In genomic region chr3:153595186-153595815, GRCh38 we compare ENCODE assay signal across 8 cellular contexts.
DNase-seq lines count a peak whose midpoint lies in the region; ATAC-seq and TF ChIP-seq lines count a peak whose summit lies in the region.

No MANE protein-coding gene starts in this region.

- peak; percentile 52 for DNase-seq in NCI-H1105 treated with DMSO at 0.1 percent for 48 hours (lab: John Stamatoyannopoulos, UW)
- no peak for DNase-seq in breast epithelium (ENCODE audit: low spot score in 2 of 2)
- DNase-seq in mesenchymal stem cell = peak; percentile 45
- no peak for DNase-seq in activated naive CD4-positive, alpha-beta T cell treated with anti-CD3 and anti-CD28 coated beads, Interleukin-2, amount 10 ng/mL, durations not matched to agents 7 days and 5 days
- no peak for DNase-seq in DMS114 treated with DMSO at 0.1 percent for 48 hours (lab: John Stamatoyannopoulos, UW; ENCODE audit: unreplicated experiment)

- no peak overlapping the region for H3K4me2 ChIP-seq in mesenchymal stem cell (ENCODE audit: low read length, poor library complexity, severe bottlenecking)

- H3K4me3 ChIP-seq in breast epithelium = no peak overlapping the region
- no peak overlapping the region for H3K4me3 ChIP-seq in mesenchymal stem cell (ENCODE audit: insufficient read depth in 1 of 2, low read depth in 1 of 2, low read length in 2 of 2)

- no peak overlapping the region for H3K4ac ChIP-seq in mesenchymal stem cell (ENCODE audit: low read depth in 1 of 2, low read length in 2 of 2)

- H2AK5ac ChIP-seq in mesenchymal stem cell (ENCODE audit: low read length, severe bottlenecking) = no peak overlapping the region

- intact Hi-C loops in breast epithelium (cut with DNase I; ENCODE audit: low total_unique reads) = no loop called here

- no peaks in the 10 kb centered on the region for H3K36me3 ChIP-seq in breast epithelium
- no peaks in the 10 kb centered on the region for H3K36me3 ChIP-seq in mesenchymal stem cell (ENCODE audit: control insufficient read depth in 1 of 2, insufficient read depth in 2 of 2, low read depth in 1 of 2, low read length in 2 of 2)

- CTCF ChIA-PET in activated naive CD4-positive, alpha-beta T cell treated with anti-CD3 and anti-CD28 coated beads, Interleukin-2, amount 10 ng/mL, durations not matched to agents 7 days and 5 days (lab: Charles Lee) = interaction anchor here (0.8 to 1.5 kb wide), 4 partner anchors 34 to 552 kb away, joined by 3 to 5 read pairs (median 4); no protein-coding TSS in a partner anchor

- H3K4me1 ChIP-seq in breast epithelium = no peaks in the 10 kb centered on the region
- peaks cover 3% of the 10 kb centered on the region for H3K4me1 ChIP-seq in mesenchymal stem cell (ENCODE audit: control insufficient read depth, insufficient read depth, low read depth, low read length)

- TF ChIP-seq CTCF in 22Rv1 (IDR thresholded peaks at IDR 0.05) = peak; percentile 89
- peak; percentile 58 for TF ChIP-seq CTCF in GM12874 (IDR thresholded peaks at IDR 0.05; ENCODE audit: insufficient read depth, low read depth, low read length)
- peak in 2 of 3 donors; percentile 40 for TF ChIP-seq CTCF in breast epithelium (IDR thresholded peaks at IDR 0.05)

- no peak overlapping the region for H3K18ac ChIP-seq in mesenchymal stem cell (ENCODE audit: low read depth in 1 of 2, low read length in 2 of 2)

- H2AFZ ChIP-seq in mesenchymal stem cell (ENCODE audit: low read depth, low read length) = no peak overlapping the region

- H3K23ac ChIP-seq in mesenchymal stem cell (ENCODE audit: low read length in 2 of 2) = no peak overlapping the region

- H3K9me3 ChIP-seq in breast epithelium (no peaks in the 10 kb centered on the region), mesenchymal stem cell (ENCODE audit: control insufficient read depth, low read length) (no peaks in the 10 kb centered on the region)

- no peaks in the 10 kb centered on the region for H3K9me3 Mint-ChIP-seq in activated naive CD4-positive, alpha-beta T cell treated with anti-CD3 and anti-CD28 coated beads, Interleukin-2, amount 10 ng/mL, durations not matched to agents 7 days and 5 days

- no peak for TF ChIP-seq POLR2A in breast epithelium (IDR thresholded peaks at IDR 0.05)

- no peak overlapping the region for H4K91ac ChIP-seq in mesenchymal stem cell (ENCODE audit: low read length)

- no peak overlapping the region for H4K8ac ChIP-seq in mesenchymal stem cell (ENCODE audit: low read length)

- no peak for ATAC-seq in GM18520 (IDR thresholded peaks at IDR 0.05; ENCODE audit: unreplicated experiment)

- no peak overlapping the region for H3K14ac ChIP-seq in mesenchymal stem cell (ENCODE audit: low read length in 2 of 2)

- no peak overlapping the region for H3K9ac ChIP-seq in mesenchymal stem cell (ENCODE audit: low read length)

- H3K27ac ChIP-seq in 22Rv1 = no peak overlapping the region
- H3K27ac ChIP-seq in breast epithelium = no peak overlapping the region
- H3K27ac ChIP-seq in mesenchymal stem cell (ENCODE audit: low read length, poor library complexity, severe bottlenecking) = no peak overlapping the region

- H3K4me3 Mint-ChIP-seq in activated naive CD4-positive, alpha-beta T cell treated with anti-CD3 and anti-CD28 coated beads, Interleukin-2, amount 10 ng/mL, durations not matched to agents 7 days and 5 days = no peak overlapping the region

- H3K79me1 ChIP-seq in mesenchymal stem cell (replicated peaks; ENCODE audit: low read length, poor library complexity, severe bottlenecking) = no peaks in the 10 kb centered on the region

- peaks cover 4% of the 10 kb centered on the region for H3K27me3 Mint-ChIP-seq in activated naive CD4-positive, alpha-beta T cell treated with anti-CD3 and anti-CD28 coated beads, Interleukin-2, amount 10 ng/mL, durations not matched to agents 7 days and 5 days

- no peak overlapping the region for H3K27ac Mint-ChIP-seq in activated naive CD4-positive, alpha-beta T cell treated with anti-CD3 and anti-CD28 coated beads, Interleukin-2, amount 10 ng/mL, durations not matched to agents 7 days and 5 days

- no peak overlapping the region for H2BK15ac ChIP-seq in mesenchymal stem cell (ENCODE audit: low read depth, poor library complexity, severe bottlenecking)

- no peak overlapping the region for H2BK120ac ChIP-seq in mesenchymal stem cell (ENCODE audit: low read depth, low read length)

- H2BK12ac ChIP-seq in mesenchymal stem cell (ENCODE audit: low read length in 2 of 2) = no peak overlapping the region

- no peaks in the 10 kb centered on the region for H3K4me1 Mint-ChIP-seq in activated naive CD4-positive, alpha-beta T cell treated with anti-CD3 and anti-CD28 coated beads, Interleukin-2, amount 10 ng/mL, durations not matched to agents 7 days and 5 days

- no peak overlapping the region for H2BK5ac ChIP-seq in mesenchymal stem cell (ENCODE audit: low read depth, low read length, poor library complexity, severe bottlenecking)

- H3K36me3 Mint-ChIP-seq in activated naive CD4-positive, alpha-beta T cell treated with anti-CD3 and anti-CD28 coated beads, Interleukin-2, amount 10 ng/mL, durations not matched to agents 7 days and 5 days = no peaks in the 10 kb centered on the region

- H3K27me3 ChIP-seq in breast epithelium (no peaks in the 10 kb centered on the region), mesenchymal stem cell (ENCODE audit: control insufficient read depth in 1 of 2, insufficient read depth in 1 of 2, low read length in 2 of 2) (no peaks in the 10 kb centered on the region)

Comparison
In these comparisons a context has a peak if more than half of its experiments do, and no peak if none do; other contexts are left out.
1. DNase-seq: peak in NCI-H1105 treated with DMSO at 0.1 percent for 48 hours (single experiment) and mesenchymal stem cell (single experiment); none in breast epithelium (0 of 2), activated naive CD4-positive, alpha-beta T cell treated with anti-CD3 and anti-CD28 coated beads, Interleukin-2, amount 10 ng/mL, durations not matched to agents 7 days and 5 days (single experiment) and DMS114 treated with DMSO at 0.1 percent for 48 hours (single experiment).
2. Peak in every context shown above with its lines, with median percentiles within 50 percentile points of each other: CTCF ChIP-seq.